ENCODE assay signal across 8 cellular contexts in the genomic region with DNA sequence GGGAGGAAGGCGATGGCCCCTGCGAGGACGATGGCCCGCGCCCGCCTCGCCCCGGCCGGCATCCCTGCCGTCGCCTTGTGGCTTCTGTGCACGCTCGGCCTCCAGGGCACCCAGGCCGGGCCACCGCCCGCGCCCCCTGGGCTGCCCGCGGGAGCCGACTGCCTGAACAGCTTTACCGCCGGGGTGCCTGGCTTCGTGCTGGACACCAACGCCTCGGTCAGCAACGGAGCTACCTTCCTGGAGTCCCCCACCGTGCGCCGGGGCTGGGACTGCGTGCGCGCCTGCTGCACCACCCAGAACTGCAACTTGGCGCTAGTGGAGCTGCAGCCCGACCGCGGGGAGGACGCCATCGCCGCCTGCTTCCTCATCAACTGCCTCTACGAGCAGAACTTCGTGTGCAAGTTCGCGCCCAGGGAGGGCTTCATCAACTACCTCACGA. TPM values are rescaled to one million over a fixed set of nuclear protein-coding genes. Genes with fewer than 3 reads are reported as not detected.
DNase-seq lines count a peak whose midpoint lies in the region; ATAC-seq and TF ChIP-seq lines count a peak whose summit lies in the region.

No MANE protein-coding gene starts in this region.

- H3K27me3 ChIP-seq in colonic mucosa (no peaks in the 10 kb centered on the region), thymus (ENCODE audit: control insufficient read depth, insufficient read depth) (peaks cover 24% of the 10 kb centered on the region)

- no peaks in the 10 kb centered on the region for H3K4me1 ChIP-seq in colonic mucosa
- H3K4me1 ChIP-seq in mesodermal cell (ENCODE audit: control insufficient read depth, insufficient read depth, low read length, poor library complexity, severe bottlenecking) = peaks cover 23% of the 10 kb centered on the region
- peaks cover 18% of the 10 kb centered on the region for H3K4me1 ChIP-seq in thymus (ENCODE audit: control insufficient read depth, insufficient read depth, low read length)

- H3K9me3 ChIP-seq in colonic mucosa (no peaks in the 10 kb centered on the region), mesodermal cell (ENCODE audit: control insufficient read depth, low read length) (no peaks in the 10 kb centered on the region), thymus (ENCODE audit: control insufficient read depth) (no peaks in the 10 kb centered on the region)

- DNase-seq in NCI-H1417 (lab: John Stamatoyannopoulos, UW) (peak in 2 of 3 experiments; percentile 6 to 66), NCI-H1417 treated with DMSO at 0.1 percent for 48 hours (lab: John Stamatoyannopoulos, UW) (no peak), T-helper 9 cell (peak; percentile 5), colonic mucosa (no peak), Ammon's horn (ENCODE audit: low spot score) (no peak)

- intact Hi-C loops in colonic mucosa (cut with DNase I) = no loop called here

- ATAC-seq in HG03565 (IDR thresholded peaks at IDR 0.05; ENCODE audit: unreplicated experiment) = no peak

- WGBS in mesodermal cell (ENCODE audit: insufficient coverage in 2 of 2), 2 experiments = 2 to 7% methylated on average over 36 to 37 of the region's 44 CpGs
- WGBS in thymus = 2% methylated on average over 44 of the region's 44 CpGs

- peak overlapping the region; percentile 77 to 94 for H3K9ac ChIP-seq in colonic mucosa (ENCODE audit: low read depth in 2 of 2, low read length in 2 of 2)

- H3K27ac ChIP-seq in colonic mucosa (peak overlapping the region; percentile 96), mesodermal cell (ENCODE audit: low read depth, low read length, severe bottlenecking) (no peak overlapping the region), thymus (ENCODE audit: low read depth) (no peak overlapping the region)

- H3K4me3 ChIP-seq in colonic mucosa (peak overlapping the region; percentile 81), mesodermal cell (ENCODE audit: extremely low read depth, insufficient read depth, low read length, poor library complexity, severe bottlenecking) (peak overlapping the region; percentile 48), thymus (ENCODE audit: low read length) (peak overlapping the region; percentile 50)

- no peak for TF ChIP-seq CTCF in colonic mucosa (IDR thresholded peaks at IDR 0.05)

- no peaks in the 10 kb centered on the region for H3K36me3 ChIP-seq in colonic mucosa
- H3K36me3 ChIP-seq in mesodermal cell (ENCODE audit: control insufficient read depth, insufficient read depth, low read length) = no peaks in the 10 kb centered on the region
- H3K36me3 ChIP-seq in thymus (ENCODE audit: control insufficient read depth, insufficient read depth) = no peaks in the 10 kb centered on the region

RNA-seq across cellular contexts. Expression of a gene that starts 0.7 kb away (rescaled TPM):
- total RNA-seq in colonic mucosa = 100 to 1,000 TPM; 280 to 330 TPM
- polyA plus RNA-seq in mesodermal cell (2013, experiment 1 of 2) = 18.0 TPM
- polyA plus RNA-seq in mesodermal cell (2013, experiment 2 of 2) = 15.7 TPM
- polyA plus RNA-seq in thymus = 33.8 TPM

RNA-seq across cellular contexts. Expression of a gene that starts 16.1 kb away (rescaled TPM):
- total RNA-seq in colonic mucosa = 100 to 1,000 TPM; 137 to 166 TPM
- polyA plus RNA-seq in mesodermal cell (2013, experiment 1 of 2) = not detected
- not detected for polyA plus RNA-seq in mesodermal cell (2013, experiment 2 of 2)
- polyA plus RNA-seq in thymus = 1.2 TPM

RNA-seq across cellular contexts. Expression of a gene that starts 29.5 kb away (rescaled TPM):
- 10 to 100 TPM; 14.9 to 18.6 TPM for total RNA-seq in colonic mucosa
- not detected for polyA plus RNA-seq in mesodermal cell (2013, experiment 1 of 2)
- not detected for polyA plus RNA-seq in mesodermal cell (2013, experiment 2 of 2)
- 15.3 TPM for polyA plus RNA-seq in thymus

RNA-seq across cellular contexts. Expression of a gene that starts 37.3 kb away (rescaled TPM):
- 10 to 100 TPM; 38.1 to 48.0 TPM for total RNA-seq in colonic mucosa
- polyA plus RNA-seq in mesodermal cell (2013, experiment 1 of 2) = 36.0 TPM
- polyA plus RNA-seq in mesodermal cell (2013, experiment 2 of 2) = 42.1 TPM
- 62.9 TPM for polyA plus RNA-seq in thymus

RNA-seq across cellular contexts. Expression of a gene that starts 37.7 kb away (rescaled TPM):
- 10 to 100 TPM; 22.9 to 27.9 TPM for total RNA-seq in colonic mucosa
- 19.7 TPM for polyA plus RNA-seq in mesodermal cell (2013, experiment 1 of 2)
- polyA plus RNA-seq in mesodermal cell (2013, experiment 2 of 2) = 18.6 TPM
- polyA plus RNA-seq in thymus = 43.5 TPM

Comparison
In these comparisons a context has a peak if more than half of its experiments do, and no peak if none do; other contexts are left out.
1. DNase-seq: peak in NCI-H1417 (2 of 3) and T-helper 9 cell (single experiment); none in NCI-H1417 treated with DMSO at 0.1 percent for 48 hours (single experiment), colonic mucosa (single experiment) and Ammon's horn (single experiment).
2. Peak in every context shown above with its lines, with median percentiles within 50 percentile points of each other: H3K4me3 ChIP-seq.